ENCODE assay signal across 8 cellular contexts in the genomic region with DNA sequence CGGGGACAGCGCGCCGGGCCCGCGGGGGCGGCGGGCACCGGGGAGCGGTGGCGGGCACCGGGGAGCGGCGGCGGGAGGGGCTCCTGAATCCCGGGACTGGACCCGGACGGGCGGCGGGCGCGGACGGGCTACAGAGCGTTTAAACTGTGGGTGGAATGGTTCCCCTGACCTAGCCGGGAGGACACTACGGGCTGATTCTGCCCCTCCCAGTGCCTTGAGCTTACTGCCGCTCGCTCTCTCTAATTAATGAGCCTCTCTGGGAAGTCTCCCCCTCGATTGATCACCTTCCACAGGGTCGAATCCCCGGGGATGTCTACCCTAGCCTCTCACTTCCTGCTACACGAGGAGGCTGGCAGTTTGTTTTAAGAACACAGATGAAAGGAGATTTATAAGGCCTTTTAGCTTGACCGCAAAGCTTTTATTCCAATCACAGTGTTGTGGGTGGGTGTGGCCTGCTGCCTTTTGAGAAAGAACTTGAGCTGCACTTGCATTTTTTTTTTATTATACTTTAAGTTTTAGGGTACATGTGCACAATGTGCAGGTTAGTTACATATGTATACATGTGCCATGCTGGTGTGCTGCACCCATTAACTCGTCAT. TPM values are rescaled to one million over a fixed set of nuclear protein-coding genes. Genes with fewer than 3 reads are reported as not detected.
A peak's percentile ranks its signal among the peaks of the same experiment; 100 is the strongest.
DNase-seq lines count a peak whose midpoint lies in the region; ATAC-seq, FAIRE-seq and TF ChIP-seq lines count a peak whose summit lies in the region.

No MANE protein-coding gene starts in this region.

- no peak overlapping the region for H3K27ac Mint-ChIP-seq in activated CD4-positive, alpha-beta T cell treated with anti-CD3 and anti-CD28 coated beads, Interleukin-2, amount 10 ng/mL, durations not matched to agents 24 days and 14 days
- H3K27ac Mint-ChIP-seq in osteocyte (ENCODE audit: unreplicated experiment), result no peak overlapping the region

- no peak for FAIRE-seq in H54 (lab: Jason Lieb, UNC)
- no peak for FAIRE-seq in frontal cortex (lab: Jason Lieb, UNC)

- ATAC-seq in GM21529 (IDR thresholded peaks at IDR 0.05; ENCODE audit: unreplicated experiment), result no peak

- H3K9me3 Mint-ChIP-seq in activated CD4-positive, alpha-beta T cell treated with anti-CD3 and anti-CD28 coated beads, Interleukin-2, amount 10 ng/mL, durations not matched to agents 24 days and 14 days, result no peaks in the 10 kb centered on the region
- H3K9me3 Mint-ChIP-seq in osteocyte (ENCODE audit: unreplicated experiment), result peaks cover 9% of the 10 kb centered on the region

- WGBS in esophagus muscularis mucosa, result 13% methylated on average over 11 of the region's 34 CpGs

- no peak for TF ChIP-seq EP300 in esophagus muscularis mucosa (IDR thresholded peaks at IDR 0.05)

- no peak for DNase-seq in activated CD4-positive, alpha-beta T cell treated with anti-CD3 and anti-CD28 coated beads, Interleukin-2, amount 10 ng/mL, durations not matched to agents 24 days and 14 days
- DNase-seq in activated CD4-positive, alpha-beta T cell treated with anti-CD3 and anti-CD28 coated beads for 1 hour, result no peak
- DNase-seq in NT2/D1 (ENCODE audit: low read depth, low spot score) (no peak), esophagus muscularis mucosa (ENCODE audit: extremely low spot score) (peak; percentile 87), osteocyte (ENCODE audit: extremely low spot score, unreplicated experiment) (no peak), H54 (ENCODE audit: insufficient read length, low spot score) (no peak), frontal cortex (ENCODE audit: low spot score in 2 of 2) (no peak)

- no peaks in the 10 kb centered on the region for H3K36me3 Mint-ChIP-seq in activated CD4-positive, alpha-beta T cell treated with anti-CD3 and anti-CD28 coated beads, Interleukin-2, amount 10 ng/mL, durations not matched to agents 24 days and 14 days (ENCODE audit: low read depth)
- H3K36me3 Mint-ChIP-seq in osteocyte (ENCODE audit: unreplicated experiment), result no peaks in the 10 kb centered on the region

- H3K27me3 ChIP-seq in NT2/D1 (ENCODE audit: insufficient read depth, insufficient read length) (peaks cover 9% of the 10 kb centered on the region), esophagus muscularis mucosa (no peaks in the 10 kb centered on the region)

- TF ChIP-seq POLR2A in esophagus muscularis mucosa (IDR thresholded peaks at IDR 0.05; ENCODE audit: low read depth) (no peak), H54 (IDR thresholded peaks at IDR 0.05; ENCODE audit: low read depth, low read length) (no peak)

- peaks cover 5% of the 10 kb centered on the region for H3K4me1 Mint-ChIP-seq in activated CD4-positive, alpha-beta T cell treated with anti-CD3 and anti-CD28 coated beads, Interleukin-2, amount 10 ng/mL, durations not matched to agents 24 days and 14 days
- peaks cover 8% of the 10 kb centered on the region for H3K4me1 Mint-ChIP-seq in osteocyte (ENCODE audit: unreplicated experiment)

- H3K4me3 ChIP-seq in NT2/D1 (ENCODE audit: insufficient read length, low read depth) (peak overlapping the region; percentile 59), esophagus muscularis mucosa (peak overlapping the region; percentile 66 to 86 (median 74))

- H3K27me3 Mint-ChIP-seq in activated CD4-positive, alpha-beta T cell treated with anti-CD3 and anti-CD28 coated beads, Interleukin-2, amount 10 ng/mL, durations not matched to agents 24 days and 14 days, result peaks cover 40% of the 10 kb centered on the region
- H3K27me3 Mint-ChIP-seq in osteocyte (ENCODE audit: unreplicated experiment), result peaks cover 28% of the 10 kb centered on the region

- peak overlapping the region; percentile 55 for H3K4me3 Mint-ChIP-seq in activated CD4-positive, alpha-beta T cell treated with anti-CD3 and anti-CD28 coated beads, Interleukin-2, amount 10 ng/mL, durations not matched to agents 24 days and 14 days
- peak overlapping the region; percentile 59 for H3K4me3 Mint-ChIP-seq in osteocyte (ENCODE audit: unreplicated experiment)

- H3K27ac ChIP-seq in esophagus muscularis mucosa (replicated peaks in 1 of 4), result peak overlapping the region; percentile 64 to 91 (median 79)

- TF ChIP-seq CTCF in esophagus muscularis mucosa (IDR thresholded peaks at IDR 0.05) (no peak), osteocyte (IDR thresholded peaks at IDR 0.05) (no peak)

- H3K9ac ChIP-seq in NT2/D1 (ENCODE audit: insufficient read length, low read depth), result peak overlapping the region; percentile 77

- H3K36me3 ChIP-seq in NT2/D1 (ENCODE audit: insufficient read depth, insufficient read length, low read length) (no peaks in the 10 kb centered on the region), esophagus muscularis mucosa (no peaks in the 10 kb centered on the region)

- intact Hi-C loops in activated CD4-positive, alpha-beta T cell treated with anti-CD3 and anti-CD28 coated beads, Interleukin-2, amount 10 ng/mL, durations not matched to agents 24 days and 14 days (cut with micrococcal nuclease), result no loop called here
- intact Hi-C loops in esophagus muscularis mucosa (cut with DNase I), result no loop called here

- no peaks in the 10 kb centered on the region for H3K4me1 ChIP-seq in NT2/D1 (ENCODE audit: insufficient read depth, insufficient read length)
- H3K4me1 ChIP-seq in esophagus muscularis mucosa, result peaks cover 5 to 21% (median 15%) of the 10 kb centered on the region in 4 donors

- H3K9me3 ChIP-seq in NT2/D1 (ENCODE audit: insufficient read depth, low read length), result no peaks in the 10 kb centered on the region
- no peaks in the 10 kb centered on the region for H3K9me3 ChIP-seq in esophagus muscularis mucosa

RNA-seq across cellular contexts. Expression of gene GNAL, which starts 1.0 kb away (rescaled TPM):
- total RNA-seq in activated CD4-positive, alpha-beta T cell treated with anti-CD3 and anti-CD28 coated beads, Interleukin-2, amount 10 ng/mL, durations not matched to agents 24 days and 14 days, result 0.36 and 0.40 TPM in 2 replicates
- total RNA-seq in esophagus muscularis mucosa, result 10 to 100 TPM; 13.3 to 22.0 (median 19.9) TPM
- total RNA-seq in osteocyte, result 1.2 and 1.3 TPM in 2 replicates
- total RNA-seq in frontal cortex, result 92.9 TPM
